10 cellular contexts compared by ENCODE assay signal in genomic region chr11:102807921-102808320, GRCh38. TPM values are rescaled to one million over a fixed set of nuclear protein-coding genes. Genes with fewer than 3 reads are reported as not detected.
A peak's percentile ranks its signal among the peaks of the same experiment; 100 is the strongest.
DNase-seq lines count a peak whose midpoint lies in the region; ATAC-seq and TF ChIP-seq lines count a peak whose summit lies in the region.
"Had no signal": no experiment of that assay in that cellular context is flagged by ENCODE, and none has a peak within 500 bp of the region (broad histone marks: within the 10 kb centered on the region; RNA-seq: fewer than 3 reads in every experiment).

No MANE protein-coding gene starts in this region.

- H3K4me3 Mint-ChIP-seq in activated naive CD8-positive, alpha-beta T cell treated with anti-CD3 and anti-CD28 coated beads for 36 hours: no peak overlapping the region
- no peak overlapping the region for H3K4me3 Mint-ChIP-seq in activated naive CD8-positive, alpha-beta T cell treated with anti-CD3 and anti-CD28 coated beads, Interleukin-2, amount 50 U/mL, for 24 hours
- H3K4me3 Mint-ChIP-seq in type B pancreatic cell: no peak overlapping the region
- H3K4me3 Mint-ChIP-seq: activated B cell treated with CpG ODN at 0.5 μM for 24 hours had no signal

- H3K4me1 Mint-ChIP-seq in activated naive CD8-positive, alpha-beta T cell treated with anti-CD3 and anti-CD28 coated beads for 36 hours: no peaks in the 10 kb centered on the region
- H3K4me1 Mint-ChIP-seq in activated naive CD8-positive, alpha-beta T cell treated with anti-CD3 and anti-CD28 coated beads, Interleukin-2, amount 50 U/mL, for 24 hours: no peaks in the 10 kb centered on the region
- no peaks in the 10 kb centered on the region for H3K4me1 Mint-ChIP-seq in type B pancreatic cell (ENCODE audit: unreplicated experiment)
- H3K4me1 Mint-ChIP-seq: activated B cell treated with CpG ODN at 0.5 μM for 24 hours had no signal

- H3K27me3 Mint-ChIP-seq in activated naive CD8-positive, alpha-beta T cell treated with anti-CD3 and anti-CD28 coated beads for 36 hours: peaks cover 13% of the 10 kb centered on the region
- peaks cover 10% of the 10 kb centered on the region for H3K27me3 Mint-ChIP-seq in activated naive CD8-positive, alpha-beta T cell treated with anti-CD3 and anti-CD28 coated beads, Interleukin-2, amount 50 U/mL, for 24 hours
- no peaks in the 10 kb centered on the region for H3K27me3 Mint-ChIP-seq in type B pancreatic cell

- peak; percentile 20 for DNase-seq in activated naive CD8-positive, alpha-beta T cell treated with anti-CD3 and anti-CD28 coated beads for 36 hours
- DNase-seq in activated naive CD8-positive, alpha-beta T cell treated with anti-CD3 and anti-CD28 coated beads, Interleukin-2, amount 50 U/mL, for 24 hours: no peak
- DNase-seq in erythroblast (lab: John Stamatoyannopoulos, UW) (peak; percentile 57 to 61), type B pancreatic cell (ENCODE audit: extremely low spot score, unreplicated experiment) (no peak), NCI-H1436 treated with DMSO at 0.1 percent for 48 hours (lab: John Stamatoyannopoulos, UW) (no peak), NCI-H345 treated with DMSO at 0.1 percent for 48 hours (lab: John Stamatoyannopoulos, UW; ENCODE audit: unreplicated experiment) (no peak)
- DNase-seq: activated B cell treated with CpG ODN at 0.5 μM for 24 hours had no signal

- H3K36me3 Mint-ChIP-seq in activated naive CD8-positive, alpha-beta T cell treated with anti-CD3 and anti-CD28 coated beads for 36 hours: no peaks in the 10 kb centered on the region
- H3K36me3 Mint-ChIP-seq in activated naive CD8-positive, alpha-beta T cell treated with anti-CD3 and anti-CD28 coated beads, Interleukin-2, amount 50 U/mL, for 24 hours (ENCODE audit: low read depth): no peaks in the 10 kb centered on the region
- no peaks in the 10 kb centered on the region for H3K36me3 Mint-ChIP-seq in type B pancreatic cell

- no peaks in the 10 kb centered on the region for H3K9me3 Mint-ChIP-seq in activated naive CD8-positive, alpha-beta T cell treated with anti-CD3 and anti-CD28 coated beads for 36 hours
- no peaks in the 10 kb centered on the region for H3K9me3 Mint-ChIP-seq in activated naive CD8-positive, alpha-beta T cell treated with anti-CD3 and anti-CD28 coated beads, Interleukin-2, amount 50 U/mL, for 24 hours
- H3K9me3 Mint-ChIP-seq in type B pancreatic cell: no peaks in the 10 kb centered on the region
- H3K9me3 Mint-ChIP-seq: activated B cell treated with CpG ODN at 0.5 μM for 24 hours had no signal

- no peak for ATAC-seq in activated naive CD8-positive, alpha-beta T cell treated with anti-CD3 and anti-CD28 coated beads, Interleukin-2, amount 50 U/mL, for 24 hours
- ATAC-seq in HG03280 (IDR thresholded peaks at IDR 0.05; ENCODE audit: unreplicated experiment): no peak

- TF ChIP-seq CTCF in type B pancreatic cell (conservative IDR thresholded peaks at IDR 0.05): peak; percentile 59

- TF ChIP-seq EP300 in Ishikawa (IDR thresholded peaks at IDR 0.05; ENCODE audit: borderline replicate concordance): no peak

- TF ChIP-seq RAD21 in Ishikawa (IDR thresholded peaks at IDR 0.05; ENCODE audit: low read depth): peak; percentile 43

- no peak for TF ChIP-seq POLR2A in erythroblast (IDR thresholded peaks at IDR 0.05; ENCODE audit: low read length)

- no peak overlapping the region for H3K27ac Mint-ChIP-seq in activated naive CD8-positive, alpha-beta T cell treated with anti-CD3 and anti-CD28 coated beads for 36 hours
- no peak overlapping the region for H3K27ac Mint-ChIP-seq in activated naive CD8-positive, alpha-beta T cell treated with anti-CD3 and anti-CD28 coated beads, Interleukin-2, amount 50 U/mL, for 24 hours
- H3K27ac Mint-ChIP-seq in type B pancreatic cell: no peak overlapping the region
- H3K27ac Mint-ChIP-seq: activated B cell treated with CpG ODN at 0.5 μM for 24 hours had no signal

TF ChIP-seq in Ishikawa, 13 proteins besides CTCF, POLR2A, EP300 and RAD21:
- no peak for TF ChIP-seq NFIC (IDR thresholded peaks at IDR 0.05)
- no peak for TF ChIP-seq EGR1 (IDR thresholded peaks at IDR 0.05)
- TF ChIP-seq FOXM1 (IDR thresholded peaks at IDR 0.05; ENCODE audit: borderline replicate concordance, low read depth): no peak
- TF ChIP-seq CREB1 (IDR thresholded peaks at IDR 0.05; ENCODE audit: low read depth): no peak
- TF ChIP-seq, protein P1, sequence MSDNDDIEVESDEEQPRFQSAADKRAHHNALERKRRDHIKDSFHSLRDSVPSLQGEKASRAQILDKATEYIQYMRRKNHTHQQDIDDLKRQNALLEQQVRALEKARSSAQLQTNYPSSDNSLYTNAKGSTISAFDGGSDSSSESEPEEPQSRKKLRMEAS (IDR thresholded peaks at IDR 0.05): no peak
- TF ChIP-seq, protein P2, sequence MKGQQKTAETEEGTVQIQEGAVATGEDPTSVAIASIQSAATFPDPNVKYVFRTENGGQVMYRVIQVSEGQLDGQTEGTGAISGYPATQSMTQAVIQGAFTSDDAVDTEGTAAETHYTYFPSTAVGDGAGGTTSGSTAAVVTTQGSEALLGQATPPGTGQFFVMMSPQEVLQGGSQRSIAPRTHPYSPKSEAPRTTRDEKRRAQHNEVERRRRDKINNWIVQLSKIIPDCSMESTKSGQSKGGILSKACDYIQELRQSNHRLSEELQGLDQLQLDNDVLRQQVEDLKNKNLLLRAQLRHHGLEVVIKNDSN (IDR thresholded peaks at IDR 0.05): no peak
- no peak for TF ChIP-seq REST (IDR thresholded peaks at IDR 0.05; ENCODE audit: low read depth)
- TF ChIP-seq TEAD4 (IDR thresholded peaks at IDR 0.05): no peak
- TF ChIP-seq TAF1 (IDR thresholded peaks at IDR 0.05; ENCODE audit: low read depth): no peak
- no peak for TF ChIP-seq TCF12 (IDR thresholded peaks at IDR 0.05; ENCODE audit: low read depth)
- no peak for TF ChIP-seq CEBPB (IDR thresholded peaks at IDR 0.05)

RNA-seq across cellular contexts. Expression of gene MMP1, which starts 10.0 kb away (rescaled TPM):
- total RNA-seq in activated naive CD8-positive, alpha-beta T cell treated with anti-CD3 and anti-CD28 coated beads for 36 hours: not detected
- total RNA-seq in type B pancreatic cell (ENCODE audit: low replicate concordance): 6.5 and 14.3 TPM in 2 replicates
- total RNA-seq: activated B cell treated with CpG ODN at 0.5 μM for 24 hours had no signal

RNA-seq across cellular contexts. Expression of gene MMP10, which starts 27.5 kb away (rescaled TPM):
- not detected for total RNA-seq in activated naive CD8-positive, alpha-beta T cell treated with anti-CD3 and anti-CD28 coated beads for 36 hours
- 0.71 and 2.0 TPM in 2 replicates for total RNA-seq in type B pancreatic cell (ENCODE audit: low replicate concordance)
- total RNA-seq: activated B cell treated with CpG ODN at 0.5 μM for 24 hours, thoracic aorta had no signal

RNA-seq across cellular contexts. Expression of gene MMP3, which starts 35.5 kb away (rescaled TPM):
- total RNA-seq in activated naive CD8-positive, alpha-beta T cell treated with anti-CD3 and anti-CD28 coated beads for 36 hours: not detected
- total RNA-seq in type B pancreatic cell (ENCODE audit: low replicate concordance): not detected in 2 replicates
- total RNA-seq: activated B cell treated with CpG ODN at 0.5 μM for 24 hours had no signal

Comparison
In these comparisons a context has a peak if more than half of its experiments do, and no peak if none do; other contexts are left out.
1. DNase-seq: peak in activated naive CD8-positive, alpha-beta T cell treated with anti-CD3 and anti-CD28 coated beads for 36 hours (single experiment) and erythroblast (2 of 2); none in activated naive CD8-positive, alpha-beta T cell treated with anti-CD3 and anti-CD28 coated beads, Interleukin-2, amount 50 U/mL, for 24 hours (single experiment), type B pancreatic cell (single experiment), NCI-H1436 treated with DMSO at 0.1 percent for 48 hours (single experiment) and NCI-H345 treated with DMSO at 0.1 percent for 48 hours (single experiment).